In the genomic region with DNA sequence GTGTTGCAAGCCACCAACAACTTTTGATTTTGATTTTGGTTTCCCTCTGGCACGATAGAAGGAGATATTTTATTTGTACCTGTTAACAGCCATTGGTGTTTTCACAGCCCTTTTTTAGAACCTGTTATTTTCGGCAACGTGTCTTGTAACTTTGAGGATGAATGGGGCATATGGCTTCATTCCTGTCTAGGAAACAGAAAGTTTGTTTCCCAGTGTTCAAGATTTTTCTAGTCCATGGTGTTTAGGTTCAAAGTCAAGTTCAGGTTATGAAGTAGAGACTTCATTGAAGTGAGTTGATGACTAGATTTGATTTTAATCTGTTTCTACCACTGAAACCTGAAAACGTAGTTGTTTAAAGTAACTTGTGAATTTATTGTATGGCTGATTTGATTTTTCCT, we compare ENCODE assay signal across 8 cellular contexts. TPM values are rescaled to one million over a fixed set of nuclear protein-coding genes. Genes with fewer than 3 reads are reported as not detected.
A peak's percentile ranks its signal among the peaks of the same experiment; 100 is the strongest.
DNase-seq lines count a peak whose midpoint lies in the region; ATAC-seq and TF ChIP-seq lines count a peak whose summit lies in the region.

No MANE protein-coding gene starts in this region.

- no peak overlapping the region for H2AFZ ChIP-seq in hepatocyte

- DNase-seq in activated T-helper 1 cell treated with anti-CD3 and anti-CD28 coated beads, Interleukin-12 subunit alpha, Interleukin-12 subunit beta, Interleukin-2, Interleukin-4 antibody, amounts not matched to agents 30 ng/mL and 10 ng/mL and 1 ng/mL, durations not matched to agents 14 hours and 24 hours and 36 hours (ENCODE audit: low spot score), result no peak
- DNase-seq in hepatocyte (ENCODE audit: low spot score) (no peak), retina (no peak), NCI-H1105 (lab: John Stamatoyannopoulos, UW) (no peak), LoVo (ENCODE audit: low spot score) (no peak)
- DNase-seq in stimulated activated naive B cell treated with anti-CD40 and anti-IgM and Interleukin-4, amounts not matched to agents 10 μg/mL and 1 μg/mL and 100 μg/mL, for 72 hours, result no peak

- H3K27ac Mint-ChIP-seq in activated T-helper 1 cell treated with anti-CD3 and anti-CD28 coated beads, Interleukin-12 subunit alpha, Interleukin-12 subunit beta, Interleukin-2, Interleukin-4 antibody, amounts not matched to agents 30 ng/mL and 10 ng/mL and 1 ng/mL, durations not matched to agents 14 hours and 24 hours and 36 hours, result peak overlapping the region; percentile 99
- peak overlapping the region; percentile 100 for H3K27ac Mint-ChIP-seq in stimulated activated naive B cell treated with anti-CD40 and anti-IgM and Interleukin-4, amounts not matched to agents 10 μg/mL and 1 μg/mL and 100 μg/mL, for 72 hours

- peak overlapping the region; percentile 81 for H3K4me2 ChIP-seq in hepatocyte

- H3K9me2 ChIP-seq in hepatocyte (replicated peaks; ENCODE audit: insufficient read depth), result no peaks in the 10 kb centered on the region

- H3K9me3 ChIP-seq in HEK293 (ENCODE audit: control insufficient read depth, insufficient read depth, low read depth, low read length), result no peaks in the 10 kb centered on the region
- H3K9me3 ChIP-seq in hepatocyte (ENCODE audit: low read depth), result no peaks in the 10 kb centered on the region

- H3K27me3 ChIP-seq in hepatocyte, result peaks cover 7% of the 10 kb centered on the region

- peak overlapping the region; percentile 92 for H3K4me3 Mint-ChIP-seq in activated T-helper 1 cell treated with anti-CD3 and anti-CD28 coated beads, Interleukin-12 subunit alpha, Interleukin-12 subunit beta, Interleukin-2, Interleukin-4 antibody, amounts not matched to agents 30 ng/mL and 10 ng/mL and 1 ng/mL, durations not matched to agents 14 hours and 24 hours and 36 hours
- H3K4me3 Mint-ChIP-seq in stimulated activated naive B cell treated with anti-CD40 and anti-IgM and Interleukin-4, amounts not matched to agents 10 μg/mL and 1 μg/mL and 100 μg/mL, for 72 hours, result peak overlapping the region; percentile 88 to 96

- TF ChIP-seq CTCF in HEK293 (tag by site-specific recombination; IDR thresholded peaks at IDR 0.05) (no peak), hepatocyte (IDR thresholded peaks at IDR 0.05; ENCODE audit: poor library complexity) (no peak)

- peak overlapping the region; percentile 14; the same call in 1 of the 2 replicates for H3K27ac ChIP-seq in HEK293 (ENCODE audit: extremely low read depth, low read depth, low read length)
- H3K27ac ChIP-seq in hepatocyte, result peak overlapping the region; percentile 95

- peaks cover 41% of the 10 kb centered on the region for H3K4me1 Mint-ChIP-seq in activated T-helper 1 cell treated with anti-CD3 and anti-CD28 coated beads, Interleukin-12 subunit alpha, Interleukin-12 subunit beta, Interleukin-2, Interleukin-4 antibody, amounts not matched to agents 30 ng/mL and 10 ng/mL and 1 ng/mL, durations not matched to agents 14 hours and 24 hours and 36 hours (ENCODE audit: low read depth)
- H3K4me1 Mint-ChIP-seq in stimulated activated naive B cell treated with anti-CD40 and anti-IgM and Interleukin-4, amounts not matched to agents 10 μg/mL and 1 μg/mL and 100 μg/mL, for 72 hours, result peaks cover 40 to 61% of the 10 kb centered on the region in 2 donors

- no peaks in the 10 kb centered on the region for H4K20me1 ChIP-seq in hepatocyte (ENCODE audit: insufficient read depth, poor library complexity, severe bottlenecking)

- intact Hi-C loops in activated T-helper 1 cell treated with anti-CD3 and anti-CD28 coated beads, Interleukin-12 subunit alpha, Interleukin-12 subunit beta, Interleukin-2, Interleukin-4 antibody, amounts not matched to agents 30 ng/mL and 10 ng/mL and 1 ng/mL, durations not matched to agents 14 hours and 24 hours and 36 hours (cut with micrococcal nuclease), result loop anchor here (1.0 to 5.0 kb wide), 8 partner anchors 8 to 849 kb away; partner anchors contain the start of genes LTBP1 and TTC27

- H3K4me3 ChIP-seq in HEK293 (ENCODE audit: low read depth, low read length), result peak overlapping the region; percentile 46
- peak overlapping the region; percentile 3 for H3K4me3 ChIP-seq in hepatocyte

- H3K4me1 ChIP-seq in HEK293 (ENCODE audit: control insufficient read depth, insufficient read depth, low read length), result no peaks in the 10 kb centered on the region
- H3K4me1 ChIP-seq in hepatocyte (ENCODE audit: insufficient read depth), result peaks cover 13% of the 10 kb centered on the region

- CTCF ChIA-PET in HEK293 (lab: Yijun Ruan, JAX), result interaction anchor here (1.4 to 1.9 kb wide), 4 partner anchors 11 to 74 kb away, joined by 3 to 10 read pairs (median 7); no protein-coding TSS in a partner anchor

- H3K79me2 ChIP-seq in hepatocyte, result no peaks in the 10 kb centered on the region

- 57% methylated on average over 4 of the region's 4 CpGs for WGBS in hepatocyte (ENCODE audit: low lambda C conversion rate, missing lambda C conversion rate)

- no peaks in the 10 kb centered on the region for H3K36me3 Mint-ChIP-seq in activated T-helper 1 cell treated with anti-CD3 and anti-CD28 coated beads, Interleukin-12 subunit alpha, Interleukin-12 subunit beta, Interleukin-2, Interleukin-4 antibody, amounts not matched to agents 30 ng/mL and 10 ng/mL and 1 ng/mL, durations not matched to agents 14 hours and 24 hours and 36 hours (ENCODE audit: low read depth)
- peaks cover 30 to 50% of the 10 kb centered on the region in 2 donors for H3K36me3 Mint-ChIP-seq in stimulated activated naive B cell treated with anti-CD40 and anti-IgM and Interleukin-4, amounts not matched to agents 10 μg/mL and 1 μg/mL and 100 μg/mL, for 72 hours

- POLR2A ChIA-PET in HEK293 (lab: Yijun Ruan, JAX), result interaction anchor here (1.3 kb wide), 1 partner anchor 123 kb away, joined by 3 read pairs; the partner anchor contains the start of gene FAM98A

- no peaks in the 10 kb centered on the region for H3K9me3 Mint-ChIP-seq in activated T-helper 1 cell treated with anti-CD3 and anti-CD28 coated beads, Interleukin-12 subunit alpha, Interleukin-12 subunit beta, Interleukin-2, Interleukin-4 antibody, amounts not matched to agents 30 ng/mL and 10 ng/mL and 1 ng/mL, durations not matched to agents 14 hours and 24 hours and 36 hours
- peaks cover 0 to 2% of the 10 kb centered on the region in 2 donors for H3K9me3 Mint-ChIP-seq in stimulated activated naive B cell treated with anti-CD40 and anti-IgM and Interleukin-4, amounts not matched to agents 10 μg/mL and 1 μg/mL and 100 μg/mL, for 72 hours

- ATAC-seq in stimulated activated naive B cell treated with anti-CD40 and anti-IgM and Interleukin-4, amounts not matched to agents 10 μg/mL and 1 μg/mL and 100 μg/mL, for 72 hours (replicated peaks), result no peak
- ATAC-seq in HG02798 (IDR thresholded peaks at IDR 0.05; ENCODE audit: poor library complexity, unreplicated experiment), result no peak

- peaks cover 7% of the 10 kb centered on the region for H3K27me3 Mint-ChIP-seq in activated T-helper 1 cell treated with anti-CD3 and anti-CD28 coated beads, Interleukin-12 subunit alpha, Interleukin-12 subunit beta, Interleukin-2, Interleukin-4 antibody, amounts not matched to agents 30 ng/mL and 10 ng/mL and 1 ng/mL, durations not matched to agents 14 hours and 24 hours and 36 hours (ENCODE audit: insufficient read depth)
- no peaks in the 10 kb centered on the region for H3K27me3 Mint-ChIP-seq in stimulated activated naive B cell treated with anti-CD40 and anti-IgM and Interleukin-4, amounts not matched to agents 10 μg/mL and 1 μg/mL and 100 μg/mL, for 72 hours

- H3K36me3 ChIP-seq in HEK293 (ENCODE audit: control insufficient read depth in 2 of 2, insufficient read depth in 1 of 2, low read length in 2 of 2) (no peaks in the 10 kb centered on the region), hepatocyte (replicated peaks; ENCODE audit: insufficient read depth, low read depth) (no peaks in the 10 kb centered on the region)

TF ChIP-seq in HEK293, 187 proteins besides CTCF, POLR2A, EP300 and RAD21:
- TF ChIP-seq SP2 (tag by site-specific recombination; IDR thresholded peaks at IDR 0.05) (no peak), SCRT2 (tag by site-specific recombination; IDR thresholded peaks at IDR 0.05) (0 out of 2 replicates have a peak, but pooled peaks have one; percentile 9)

RNA-seq across cellular contexts. Expression of gene RASGRP3, which starts 0.3 kb away (rescaled TPM):
- 3.6 and 4.1 TPM in 2 replicates for total RNA-seq in activated T-helper 1 cell treated with anti-CD3 and anti-CD28 coated beads, Interleukin-12 subunit alpha, Interleukin-12 subunit beta, Interleukin-2, Interleukin-4 antibody, amounts not matched to agents 30 ng/mL and 10 ng/mL and 1 ng/mL, durations not matched to agents 14 hours and 24 hours and 36 hours
- total RNA-seq in hepatocyte, result 5.9 and 8.6 TPM in 2 replicates
- 1.7 TPM in 2 replicates for polyA plus RNA-seq in hepatocyte
